ENCODE assay signal across 13 cellular contexts in genomic region chr11:31645747-31646146, GRCh38.
A peak's percentile ranks its signal among the peaks of the same experiment; 100 is the strongest.
DNase-seq lines count a peak whose midpoint lies in the region; ATAC-seq and TF ChIP-seq lines count a peak whose summit lies in the region.
"Had no signal": no experiment of that assay in that cellular context is flagged by ENCODE, and none has a peak within 500 bp of the region (broad histone marks: within the 10 kb centered on the region; RNA-seq: fewer than 3 reads in every experiment).

No MANE protein-coding gene starts in this region.

- DNase-seq in GM04503 (ENCODE audit: low read depth), result peak; percentile 42
- DNase-seq in epithelial cell of esophagus (ENCODE audit: low read depth), result peak; percentile 88
- peak; percentile 49 for DNase-seq in pulmonary artery endothelial cell (ENCODE audit: low read depth, low spot score)
- no peak for DNase-seq in activated CD4-positive, alpha-beta T cell treated with anti-CD3 and anti-CD28 coated beads, Interleukin-2, amount 50 U/mL, for 48 hours
- DNase-seq in NCI-H128 (lab: John Stamatoyannopoulos, UW; ENCODE audit: unreplicated experiment), result no peak
- DNase-seq: activated T-cell treated with anti-CD3 and anti-CD28 coated beads, Interleukin-2, amount 50 U/mL, for 72 hours; effector memory CD4-positive, alpha-beta T cell; left cardiac atrium; NCI-H748 treated with DMSO at 0.1 percent for 48 hours; pancreas had no signal

- no peak overlapping the region for H3K4me3 ChIP-seq in epithelial cell of esophagus (ENCODE audit: low read length)
- H3K4me3 ChIP-seq: pancreas had no signal

- no peak for TF ChIP-seq CTCF in epithelial cell of esophagus (IDR thresholded peaks at IDR 0.05; ENCODE audit: insufficient read depth, low read depth, low read length, missing control alignments)

- ATAC-seq in GM21367 (IDR thresholded peaks at IDR 0.05; ENCODE audit: unreplicated experiment) (no peak), GM18517 (IDR thresholded peaks at IDR 0.05; ENCODE audit: unreplicated experiment) (no peak)
- ATAC-seq: activated T-cell treated with anti-CD3 and anti-CD28 coated beads, Interleukin-2, amount 50 U/mL, for 72 hours had no signal

TF ChIP-seq in PFSK-1, 5 proteins besides CTCF, POLR2A, EP300 and RAD21:
- TF ChIP-seq FOXP2 (optimal IDR thresholded peaks at IDR 0.05; ENCODE audit: borderline replicate concordance, extremely low read depth, extremely low read length, insufficient read depth) (no peak), POLR2AphosphoS5 (IDR thresholded peaks at IDR 0.05; ENCODE audit: low read depth, low read length) (no peak), SIN3A (IDR thresholded peaks at IDR 0.05; ENCODE audit: borderline replicate concordance, insufficient read depth, low read length) (peak; percentile 31; the same call in 1 of the 2 replicates), REST (IDR thresholded peaks at IDR 0.05; ENCODE audit: insufficient read depth in 1 of 2, low read depth in 2 of 2, low read length in 2 of 2) (no peak), TAF1 (IDR thresholded peaks at IDR 0.05; ENCODE audit: borderline replicate concordance, insufficient read depth, low read length) (0 out of 2 replicates have a peak, but pooled peaks have one; percentile 18)

Comparison
In these comparisons a context has a peak if more than half of its experiments do, and no peak if none do; other contexts are left out.
1. DNase-seq: peak in GM04503 (single experiment), epithelial cell of esophagus (single experiment) and pulmonary artery endothelial cell (single experiment); none in activated CD4-positive, alpha-beta T cell treated with anti-CD3 and anti-CD28 coated beads, Interleukin-2, amount 50 U/mL, for 48 hours (0 of 2) and NCI-H128 (single experiment).